Comparison of ENCODE assay signal across 22 cellular contexts in genomic region chr4:55116450-55116849, GRCh38. TPM values are rescaled to one million over a fixed set of nuclear protein-coding genes. Genes with fewer than 3 reads are reported as not detected.
A peak's percentile ranks its signal among the peaks of the same experiment; 100 is the strongest.
DNase-seq lines count a peak whose midpoint lies in the region; ATAC-seq, FAIRE-seq and TF ChIP-seq lines count a peak whose summit lies in the region.
"Had no signal": no experiment of that assay in that cellular context is flagged by ENCODE, and none has a peak within 500 bp of the region (broad histone marks: within the 10 kb centered on the region; RNA-seq: fewer than 3 reads in every experiment).

No MANE protein-coding gene starts in this region.

- no peaks in the 10 kb centered on the region for H3K9me3 Mint-ChIP-seq in astrocyte (ENCODE audit: unreplicated experiment)
- H3K9me3 Mint-ChIP-seq: CD8-positive, alpha-beta memory T cell; dendritic cell treated with granulocyte-macrophage colony-stimulating factor and Interleukin-4, amounts not matched to agents 40 ng/mL and 50 ng/mL, for 4 days; stimulated activated naive CD8-positive, alpha-beta T cell treated with anti-CD3 and anti-CD28 coated beads, Interleukin-15, amount 100 ng/mL, for 72 hours had no signal

- H3K4me3 ChIP-seq in liver (ENCODE audit: low read depth in 1 of 3, low read length in 3 of 3) (no peak overlapping the region), HepG2 (replicated peaks in 1 of 3; ENCODE audit: insufficient read depth in 1 of 3, low read depth in 2 of 3, low read length in 3 of 3) (no peak overlapping the region), astrocyte (ENCODE audit: insufficient read depth, low read depth, low read length) (no peak overlapping the region), subcutaneous abdominal adipose tissue (ENCODE audit: low read depth in 1 of 5, low read length in 5 of 5) (no peak overlapping the region)
- H3K4me3 ChIP-seq: esophagus muscularis mucosa, hepatocyte, mucosa of descending colon, uterus had no signal

- TF ChIP-seq POLR2A in HepG2 (IDR thresholded peaks at IDR 0.05; ENCODE audit: insufficient read depth in 1 of 2, low read depth in 2 of 2, low read length in 2 of 2) = no peak

- in situ Hi-C loops in HepG2 (cut with HindIII; ENCODE audit: extremely low pct_ligation_motif_present, low pct_unique_long_range_greater_than_20kb) = no loop called here

- H3K4me2 ChIP-seq in HepG2 (ENCODE audit: low read depth, low read length) (no peak overlapping the region), astrocyte (ENCODE audit: low read length) (no peak overlapping the region)
- H3K4me2 ChIP-seq: hepatocyte had no signal

- no peaks in the 10 kb centered on the region for H3K27me3 ChIP-seq in liver (ENCODE audit: control insufficient read depth in 4 of 4, insufficient read depth in 4 of 4, low read length in 3 of 4)
- no peaks in the 10 kb centered on the region for H3K27me3 ChIP-seq in HepG2 (ENCODE audit: control insufficient read depth in 1 of 2, insufficient read depth in 2 of 2, low read length in 2 of 2)
- no peaks in the 10 kb centered on the region for H3K27me3 ChIP-seq in astrocyte (ENCODE audit: insufficient read depth, low read length)
- no peaks in the 10 kb centered on the region for H3K27me3 ChIP-seq in subcutaneous abdominal adipose tissue (ENCODE audit: control insufficient read depth in 5 of 5, insufficient read depth in 4 of 5, low read length in 5 of 5)
- H3K27me3 ChIP-seq: esophagus muscularis mucosa, hepatocyte, uterus had no signal

- H3K79me2 ChIP-seq in HepG2 (ENCODE audit: insufficient read depth, low read length) (no peaks in the 10 kb centered on the region), astrocyte (ENCODE audit: insufficient read depth, low read length) (no peaks in the 10 kb centered on the region)
- H3K79me2 ChIP-seq: hepatocyte had no signal

- H3K9me3 ChIP-seq in liver (ENCODE audit: control insufficient read depth in 4 of 4, low read length in 3 of 4) (no peaks in the 10 kb centered on the region), HepG2 (ENCODE audit: low read length) (no peaks in the 10 kb centered on the region), astrocyte (ENCODE audit: insufficient read depth, low read depth, low read length) (no peaks in the 10 kb centered on the region), subcutaneous abdominal adipose tissue (ENCODE audit: control insufficient read depth in 5 of 5, low read length in 5 of 5) (no peaks in the 10 kb centered on the region)
- H3K9me3 ChIP-seq: esophagus muscularis mucosa, mucosa of descending colon, uterus had no signal

- POLR2A ChIA-PET in HepG2 (lab: Yijun Ruan, JAX) = no interaction called here

- BruUV-seq in HepG2 (replicated peaks; lab: Mats Ljungman, UMichigan) = no TSS peak

- peaks cover 10% of the 10 kb centered on the region for H3K4me1 Mint-ChIP-seq in astrocyte (ENCODE audit: low read depth, unreplicated experiment)
- H3K4me1 Mint-ChIP-seq: CD8-positive, alpha-beta memory T cell; stimulated activated naive CD8-positive, alpha-beta T cell treated with anti-CD3 and anti-CD28 coated beads, Interleukin-15, amount 100 ng/mL, for 72 hours had no signal

- 31% methylated on average over 1 of the region's 1 CpG for WGBS in liver
- 0% methylated on average over 1 of the region's 1 CpG for whole genome bisulfite sequencing in HepG2 (ENCODE audit: low lambda C conversion rate)

- H4K20me1 ChIP-seq in HepG2 (ENCODE audit: insufficient read depth, low read length) (no peaks in the 10 kb centered on the region), astrocyte (ENCODE audit: insufficient read depth, low read length) (no peaks in the 10 kb centered on the region)

- ATAC-seq in HepG2 (no peak), GM21737 (IDR thresholded peaks at IDR 0.05; ENCODE audit: unreplicated experiment) (no peak)
- ATAC-seq: mucosa of descending colon; sciatic nerve; stimulated activated naive CD8-positive, alpha-beta T cell treated with anti-CD3 and anti-CD28 coated beads, Interleukin-15, amount 100 ng/mL, for 72 hours had no signal

- DNase-seq in HepG2 (ENCODE audit: low spot score) (no peak), astrocyte (ENCODE audit: low read depth) (peak; percentile 72), iris pigment epithelial cell (ENCODE audit: low read depth) (peak; percentile 80), HUDEP-2 (lab: John Stamatoyannopoulos, UW; ENCODE audit: unreplicated experiment in 76 of 76) (no peak)
- DNase-seq in activated CD4-positive, alpha-beta T cell treated with anti-CD3 and anti-CD28 coated beads for 4 hours = no peak
- DNase-seq: activated CD4-positive, alpha-beta T cell treated with anti-CD3 and anti-CD28 coated beads, Interleukin-2, amount 50 U/mL, for 1 hour; activated naive CD4-positive, alpha-beta T cell treated with anti-CD3 and anti-CD28 coated beads, Interleukin-2, amount 50 U/mL, for 16 hours; CD8-positive, alpha-beta memory T cell; MM.1S; mucosa of descending colon; NCI-H1930; nucleus accumbens; stimulated activated CD4-positive, alpha-beta T cell treated with anti-CD3 and anti-CD28 coated beads, Interleukin-1b, Interleukin-23, amount 100 ng/mL, for 48 hours; stimulated activated naive CD8-positive, alpha-beta T cell treated with anti-CD3 and anti-CD28 coated beads, Interleukin-15, amount 100 ng/mL, for 72 hours; uterus had no signal

- H3K36me3 ChIP-seq in liver (ENCODE audit: control insufficient read depth in 4 of 4, insufficient read depth in 3 of 4, low read depth in 1 of 4, low read length in 3 of 4) = no peaks in the 10 kb centered on the region
- no peaks in the 10 kb centered on the region for H3K36me3 ChIP-seq in HepG2 (replicated peaks in 1 of 2; ENCODE audit: control insufficient read depth in 1 of 2, insufficient read depth in 2 of 2, low read length in 2 of 2)
- H3K36me3 ChIP-seq in astrocyte (ENCODE audit: insufficient read depth, low read length) = no peaks in the 10 kb centered on the region
- peaks cover 0 to 11% (median 6%) of the 10 kb centered on the region in 5 donors for H3K36me3 ChIP-seq in subcutaneous abdominal adipose tissue (ENCODE audit: control insufficient read depth in 5 of 5, insufficient read depth in 5 of 5, low read length in 5 of 5)

- no peak overlapping the region for H3K4me3 Mint-ChIP-seq in astrocyte (ENCODE audit: unreplicated experiment)
- H3K4me3 Mint-ChIP-seq: dendritic cell treated with granulocyte-macrophage colony-stimulating factor and Interleukin-4, amounts not matched to agents 40 ng/mL and 50 ng/mL, for 4 days; stimulated activated naive CD8-positive, alpha-beta T cell treated with anti-CD3 and anti-CD28 coated beads, Interleukin-15, amount 100 ng/mL, for 72 hours had no signal

- H3K36me3 Mint-ChIP-seq in astrocyte (ENCODE audit: low read depth, unreplicated experiment) = no peaks in the 10 kb centered on the region
- H3K36me3 Mint-ChIP-seq: CD8-positive, alpha-beta memory T cell had no signal

- TF ChIP-seq RAD21 in liver (IDR thresholded peaks at IDR 0.05) = peak in 1 of 2 donors; percentile 7
- no peak for TF ChIP-seq RAD21 in HepG2 (CRISPR knock-in tag; IDR thresholded peaks at IDR 0.05)

- H3K27ac ChIP-seq in liver (ENCODE audit: low read depth in 1 of 2, low read length in 2 of 2) (no peak overlapping the region), HepG2 (ENCODE audit: extremely low read length, insufficient read depth, low read length) (no peak overlapping the region), astrocyte (ENCODE audit: low read depth, low read length) (peak overlapping the region; percentile 16), subcutaneous abdominal adipose tissue (ENCODE audit: low read depth, low read length) (peak overlapping the region; percentile 39)
- H3K27ac ChIP-seq: esophagus muscularis mucosa had no signal

- FAIRE-seq in HepG2 (lab: Jason Lieb, UNC) (no peak), astrocyte (lab: Jason Lieb, UNC) (peak; percentile 74)

- TF ChIP-seq CTCF in liver (IDR thresholded peaks at IDR 0.05; ENCODE audit: low read depth, low read length, missing input control) (no peak), HepG2 (CRISPR knock-in tag; IDR thresholded peaks at IDR 0.05) (no peak), astrocyte (IDR thresholded peaks at IDR 0.05; ENCODE audit: insufficient read depth, low read depth, low read length) (no peak)

- intact Hi-C loops in HepG2 (cut with micrococcal nuclease; ENCODE audit: unreplicated experiment) = no loop called here

- H3K4me1 ChIP-seq in liver (ENCODE audit: control insufficient read depth in 4 of 4, insufficient read depth in 4 of 4, low read length in 3 of 4) (no peaks in the 10 kb centered on the region), HepG2 (ENCODE audit: insufficient read depth, low read length) (no peaks in the 10 kb centered on the region), astrocyte (ENCODE audit: insufficient read depth, low read length) (peaks cover 5% of the 10 kb centered on the region), subcutaneous abdominal adipose tissue (ENCODE audit: control insufficient read depth in 5 of 5, insufficient read depth in 5 of 5, low read length in 5 of 5) (peaks cover 0 to 26% (median 3%) of the 10 kb centered on the region in 5 donors)
- H3K4me1 ChIP-seq: uterus had no signal

- no peak overlapping the region for H3K27ac Mint-ChIP-seq in astrocyte (ENCODE audit: unreplicated experiment)
- H3K27ac Mint-ChIP-seq: CD8-positive, alpha-beta memory T cell; dendritic cell treated with granulocyte-macrophage colony-stimulating factor and Interleukin-4, amounts not matched to agents 40 ng/mL and 50 ng/mL, for 4 days; stimulated activated naive CD8-positive, alpha-beta T cell treated with anti-CD3 and anti-CD28 coated beads, Interleukin-15, amount 100 ng/mL, for 72 hours had no signal

- no peak overlapping the region for H2AFZ ChIP-seq in HepG2 (ENCODE audit: low read length)
- peak overlapping the region; percentile 9 for H2AFZ ChIP-seq in astrocyte (ENCODE audit: low read depth, low read length)
- H2AFZ ChIP-seq: hepatocyte had no signal

- no peak overlapping the region for H3K9ac ChIP-seq in liver (ENCODE audit: low read depth in 1 of 2, low read length in 2 of 2)
- no peak overlapping the region for H3K9ac ChIP-seq in HepG2 (ENCODE audit: insufficient read depth, low read depth, low read length)
- no peak overlapping the region for H3K9ac ChIP-seq in astrocyte (ENCODE audit: low read length)
- no peak overlapping the region for H3K9ac ChIP-seq in subcutaneous abdominal adipose tissue (ENCODE audit: low read length in 5 of 5)

- CTCF ChIA-PET in HepG2 (lab: Yijun Ruan, JAX; ENCODE audit: low intra/inter-chr PET ratio, low total read pairs) = no interaction called here

- no peaks in the 10 kb centered on the region for H3K27me3 Mint-ChIP-seq in astrocyte (ENCODE audit: low read depth, unreplicated experiment)
- H3K27me3 Mint-ChIP-seq: CD8-positive, alpha-beta memory T cell; dendritic cell treated with granulocyte-macrophage colony-stimulating factor and Interleukin-4, amounts not matched to agents 40 ng/mL and 50 ng/mL, for 4 days had no signal

- TF ChIP-seq EP300 in HepG2 (IDR thresholded peaks at IDR 0.05; ENCODE audit: low read depth in 2 of 2, low read length in 2 of 2) (no peak), HepG2 (CRISPR knock-in tag; IDR thresholded peaks at IDR 0.05; ENCODE audit: borderline replicate concordance) (no peak)

RNA-seq across cellular contexts. Expression of gene KDR, which starts 8.9 kb away (rescaled TPM):
- total RNA-seq in liver (10 to 100 TPM; 29.5 to 39.1 TPM), HepG2 (2016; rRNA removed; fragmentation: Illumina TruSeq; extraction: Trizol) (not detected in 2 replicates), astrocyte (2.5 TPM in 2 replicates)
- polyA plus RNA-seq in liver (10 to 100 TPM in 1 of 2 donors, 1 to 10 TPM in 1; 6.1 to 19.8 TPM), HepG2 (2011; rRNA removed) (not detected in 2 replicates)
- total RNA-seq in HepG2 (2016; cell fraction: cytosol; rRNA removed; fragmentation: Illumina TruSeq; extraction: Trizol; ENCODE audit: low read depth) = not detected in 2 replicates
- not detected in 2 replicates for total RNA-seq in HepG2 (2016; cell fraction: insoluble cytoplasmic fraction; rRNA removed; fragmentation: Illumina TruSeq; extraction: Trizol)
- not detected in 2 replicates for total RNA-seq in HepG2 (2016; cell fraction: membrane; rRNA removed; fragmentation: Illumina TruSeq; extraction: Trizol)
- total RNA-seq in HepG2 (2016; cell fraction: nucleus; rRNA removed; fragmentation: Illumina TruSeq; extraction: Trizol) = not detected in 2 replicates
- not detected in 2 replicates for polyA plus RNA-seq in HepG2 (2011; cell fraction: cytosol; rRNA removed)
- polyA plus RNA-seq in HepG2 (2011; cell fraction: nucleus; rRNA removed) = not detected in 2 replicates
- not detected in 2 replicates for polyA plus RNA-seq in HepG2 (2012)
- not detected in 2 replicates for polyA plus RNA-seq in HepG2 (2016; cell fraction: cytosol; fragmentation: Illumina TruSeq; extraction: Trizol; ENCODE audit: low read depth)
- not detected in 2 replicates for polyA plus RNA-seq in HepG2 (2016; cell fraction: insoluble cytoplasmic fraction; fragmentation: Illumina TruSeq; extraction: Trizol; ENCODE audit: low read depth)
- polyA plus RNA-seq in HepG2 (2016; cell fraction: membrane; fragmentation: Illumina TruSeq; extraction: Trizol; ENCODE audit: low read depth) = not detected in 2 replicates
- polyA plus RNA-seq in HepG2 (2016; cell fraction: nucleus; fragmentation: Illumina TruSeq; extraction: Trizol; ENCODE audit: insufficient read depth, low read depth) = not detected in 2 replicates
- polyA minus RNA-seq in HepG2 (2011; rRNA and poly(A)+ RNA removed; ENCODE audit: low replicate concordance) = not detected in 2 replicates
- polyA minus RNA-seq in HepG2 (2011; cell fraction: cytosol; rRNA and poly(A)+ RNA removed) = not detected in 2 replicates
- not detected in 2 replicates for polyA minus RNA-seq in HepG2 (2011; cell fraction: nucleus; rRNA and poly(A)+ RNA removed)
- total RNA-seq: CD8-positive, alpha-beta memory T cell had no signal
- polyA plus RNA-seq: CD8-positive, alpha-beta memory T cell had no signal

Comparison
In these comparisons a context has a peak if more than half of its experiments do, and no peak if none do; other contexts are left out.
1. H3K27ac ChIP-seq: peak in astrocyte (single experiment) and subcutaneous abdominal adipose tissue (single experiment); none in liver (0 of 2) and HepG2 (single experiment).
2. DNase-seq: peak in astrocyte (single experiment) and iris pigment epithelial cell (single experiment); none in HepG2 (single experiment), activated CD4-positive, alpha-beta T cell treated with anti-CD3 and anti-CD28 coated beads for 4 hours (0 of 2) and HUDEP-2 (0 of 76).